In genomic region chr1:15603050-15603965, GRCh38 we compare ENCODE assay signal across 1 cellular context.
TF ChIP-seq lines count a peak whose summit lies in the region.

No MANE protein-coding gene starts in this region.

TF ChIP-seq in HepG2, 621 proteins besides CTCF, POLR2A, EP300 and RAD21 (continued from another document and continues in another):
- TF ChIP-seq POGK (CRISPR knock-in tag; conservative IDR thresholded peaks at IDR 0.05) (peak; percentile 90), ZC3H4 (CRISPR knock-in tag; IDR thresholded peaks at IDR 0.05; ENCODE audit: borderline replicate concordance) (no peak), ZNF7 (CRISPR knock-in tag; IDR thresholded peaks at IDR 0.05) (no peak), ZNF367 (CRISPR knock-in tag; IDR thresholded peaks at IDR 0.05; ENCODE audit: borderline replicate concordance) (no peak), ETV5 (CRISPR knock-in tag; IDR thresholded peaks at IDR 0.05; ENCODE audit: borderline replicate concordance) (no peak), ZNF468 (CRISPR knock-in tag; IDR thresholded peaks at IDR 0.05) (0 out of 2 replicates have a peak, but pooled peaks have one; percentile 27), ZNF572 (CRISPR knock-in tag; IDR thresholded peaks at IDR 0.05) (no peak; the same call in 1 of the 2 replicates), ZNF891 (CRISPR knock-in tag; IDR thresholded peaks at IDR 0.05) (no peak; the same call in 1 of the 2 replicates), ZNF782 (CRISPR knock-in tag; IDR thresholded peaks at IDR 0.05; ENCODE audit: borderline replicate concordance) (no peak), ISL2 (CRISPR knock-in tag; IDR thresholded peaks at IDR 0.05) (peak; percentile 49; the same call in 1 of the 2 replicates), ZNF414 (CRISPR knock-in tag; IDR thresholded peaks at IDR 0.05) (no peak), PLRG1 (conservative IDR thresholded peaks at IDR 0.05) (no peak), SMYD3 (CRISPR knock-in tag; IDR thresholded peaks at IDR 0.05) (peak; percentile 89; the same call in 1 of the 2 replicates), ZNF549 (CRISPR knock-in tag; IDR thresholded peaks at IDR 0.05) (no peak), SALL1 (CRISPR knock-in tag; IDR thresholded peaks at IDR 0.05) (peak; percentile 96), JUN (CRISPR knock-in tag; IDR thresholded peaks at IDR 0.05) (no peak; the same call in none of the 2 replicates), TMF1 (CRISPR knock-in tag; IDR thresholded peaks at IDR 0.05; ENCODE audit: low read depth) (peak; percentile 90; the same call in 1 of the 2 replicates), ZNF160 (CRISPR knock-in tag; IDR thresholded peaks at IDR 0.05) (peak; percentile 73; the same call in 1 of the 2 replicates), ZNF556 (CRISPR knock-in tag; IDR thresholded peaks at IDR 0.05; ENCODE audit: borderline replicate concordance) (no peak), ZNF362 (CRISPR knock-in tag; IDR thresholded peaks at IDR 0.05; ENCODE audit: borderline replicate concordance) (0 out of 2 replicates have a peak, but pooled peaks have one; percentile 3), GPN1 (CRISPR knock-in tag; IDR thresholded peaks at IDR 0.05; ENCODE audit: borderline replicate concordance) (0 out of 2 replicates have a peak, but pooled peaks have one; percentile 28), ZFP1 (CRISPR knock-in tag; IDR thresholded peaks at IDR 0.05) (peak; percentile 68), ZNF878 (CRISPR knock-in tag; IDR thresholded peaks at IDR 0.05) (peak; percentile 90; the same call in 1 of the 2 replicates), TAF15 (IDR thresholded peaks at IDR 0.05; ENCODE audit: low read depth, low read length, poor library complexity, severe bottlenecking) (no peak), ZNF816 (CRISPR knock-in tag; IDR thresholded peaks at IDR 0.05; ENCODE audit: borderline replicate concordance) (peak; percentile 82; the same call in 1 of the 2 replicates), PBX3 (CRISPR knock-in tag; IDR thresholded peaks at IDR 0.05; ENCODE audit: borderline replicate concordance) (peak; percentile 65; the same call in 1 of the 2 replicates), ZNF251 (CRISPR knock-in tag; IDR thresholded peaks at IDR 0.05) (no peak), NFYB (CRISPR knock-in tag; IDR thresholded peaks at IDR 0.05) (peak; percentile 99), RXRA (CRISPR knock-in tag; IDR thresholded peaks at IDR 0.05) (peak; percentile 58), ZFYVE20 (CRISPR knock-in tag; IDR thresholded peaks at IDR 0.05; ENCODE audit: borderline replicate concordance, low read depth) (no peak), XRCC5 (optimal IDR thresholded peaks at IDR 0.05; ENCODE audit: low read length) (peak; percentile 55)
- TF ChIP-seq, protein P1, sequence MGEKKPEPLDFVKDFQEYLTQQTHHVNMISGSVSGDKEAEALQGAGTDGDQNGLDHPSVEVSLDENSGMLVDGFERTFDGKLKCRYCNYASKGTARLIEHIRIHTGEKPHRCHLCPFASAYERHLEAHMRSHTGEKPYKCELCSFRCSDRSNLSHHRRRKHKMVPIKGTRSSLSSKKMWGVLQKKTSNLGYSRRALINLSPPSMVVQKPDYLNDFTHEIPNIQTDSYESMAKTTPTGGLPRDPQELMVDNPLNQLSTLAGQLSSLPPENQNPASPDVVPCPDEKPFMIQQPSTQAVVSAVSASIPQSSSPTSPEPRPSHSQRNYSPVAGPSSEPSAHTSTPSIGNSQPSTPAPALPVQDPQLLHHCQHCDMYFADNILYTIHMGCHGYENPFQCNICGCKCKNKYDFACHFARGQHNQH (CRISPR knock-in tag; IDR thresholded peaks at IDR 0.05): peak; percentile 98
- TF ChIP-seq, protein P2, sequence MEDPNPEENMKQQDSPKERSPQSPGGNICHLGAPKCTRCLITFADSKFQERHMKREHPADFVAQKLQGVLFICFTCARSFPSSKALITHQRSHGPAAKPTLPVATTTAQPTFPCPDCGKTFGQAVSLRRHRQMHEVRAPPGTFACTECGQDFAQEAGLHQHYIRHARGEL (CRISPR knock-in tag; IDR thresholded peaks at IDR 0.05): no peak
- TF ChIP-seq, protein P3, sequence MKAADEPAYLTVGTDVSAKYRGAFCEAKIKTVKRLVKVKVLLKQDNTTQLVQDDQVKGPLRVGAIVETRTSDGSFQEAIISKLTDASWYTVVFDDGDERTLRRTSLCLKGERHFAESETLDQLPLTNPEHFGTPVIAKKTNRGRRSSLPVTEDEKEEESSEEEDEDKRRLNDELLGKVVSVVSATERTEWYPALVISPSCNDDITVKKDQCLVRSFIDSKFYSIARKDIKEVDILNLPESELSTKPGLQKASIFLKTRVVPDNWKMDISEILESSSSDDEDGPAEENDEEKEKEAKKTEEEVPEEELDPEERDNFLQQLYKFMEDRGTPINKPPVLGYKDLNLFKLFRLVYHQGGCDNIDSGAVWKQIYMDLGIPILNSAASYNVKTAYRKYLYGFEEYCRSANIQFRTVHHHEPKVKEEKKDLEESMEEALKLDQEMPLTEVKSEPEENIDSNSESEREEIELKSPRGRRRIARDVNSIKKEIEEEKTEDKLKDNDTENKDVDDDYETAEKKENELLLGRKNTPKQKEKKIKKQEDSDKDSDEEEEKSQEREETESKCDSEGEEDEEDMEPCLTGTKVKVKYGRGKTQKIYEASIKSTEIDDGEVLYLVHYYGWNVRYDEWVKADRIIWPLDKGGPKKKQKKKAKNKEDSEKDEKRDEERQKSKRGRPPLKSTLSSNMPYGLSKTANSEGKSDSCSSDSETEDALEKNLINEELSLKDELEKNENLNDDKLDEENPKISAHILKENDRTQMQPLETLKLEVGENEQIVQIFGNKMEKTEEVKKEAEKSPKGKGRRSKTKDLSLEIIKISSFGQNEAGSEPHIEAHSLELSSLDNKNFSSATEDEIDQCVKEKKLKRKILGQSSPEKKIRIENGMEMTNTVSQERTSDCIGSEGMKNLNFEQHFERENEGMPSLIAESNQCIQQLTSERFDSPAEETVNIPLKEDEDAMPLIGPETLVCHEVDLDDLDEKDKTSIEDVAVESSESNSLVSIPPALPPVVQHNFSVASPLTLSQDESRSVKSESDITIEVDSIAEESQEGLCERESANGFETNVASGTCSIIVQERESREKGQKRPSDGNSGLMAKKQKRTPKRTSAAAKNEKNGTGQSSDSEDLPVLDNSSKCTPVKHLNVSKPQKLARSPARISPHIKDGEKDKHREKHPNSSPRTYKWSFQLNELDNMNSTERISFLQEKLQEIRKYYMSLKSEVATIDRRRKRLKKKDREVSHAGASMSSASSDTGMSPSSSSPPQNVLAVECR (CRISPR knock-in tag; IDR thresholded peaks at IDR 0.05; ENCODE audit: borderline replicate concordance): peak; percentile 88
- TF ChIP-seq, protein P4, sequence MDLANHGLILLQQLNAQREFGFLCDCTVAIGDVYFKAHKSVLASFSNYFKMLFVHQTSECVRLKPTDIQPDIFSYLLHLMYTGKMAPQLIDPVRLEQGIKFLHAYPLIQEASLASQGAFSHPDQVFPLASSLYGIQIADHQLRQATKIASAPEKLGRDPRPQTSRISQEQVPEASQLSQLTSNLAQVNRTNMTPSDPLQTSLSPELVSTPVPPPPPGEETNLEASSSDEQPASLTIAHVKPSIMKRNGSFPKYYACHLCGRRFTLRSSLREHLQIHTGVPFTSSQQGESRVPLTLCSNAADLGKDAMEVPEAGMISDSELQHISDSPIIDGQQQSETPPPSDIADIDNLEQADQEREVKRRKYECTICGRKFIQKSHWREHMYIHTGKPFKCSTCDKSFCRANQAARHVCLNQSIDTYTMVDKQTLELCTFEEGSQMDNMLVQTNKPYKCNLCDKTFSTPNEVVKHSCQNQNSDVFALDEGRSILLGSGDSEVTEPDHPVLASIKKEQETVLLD (CRISPR knock-in tag; IDR thresholded peaks at IDR 0.05; ENCODE audit: low read depth): no peak
- TF ChIP-seq, protein P5, sequence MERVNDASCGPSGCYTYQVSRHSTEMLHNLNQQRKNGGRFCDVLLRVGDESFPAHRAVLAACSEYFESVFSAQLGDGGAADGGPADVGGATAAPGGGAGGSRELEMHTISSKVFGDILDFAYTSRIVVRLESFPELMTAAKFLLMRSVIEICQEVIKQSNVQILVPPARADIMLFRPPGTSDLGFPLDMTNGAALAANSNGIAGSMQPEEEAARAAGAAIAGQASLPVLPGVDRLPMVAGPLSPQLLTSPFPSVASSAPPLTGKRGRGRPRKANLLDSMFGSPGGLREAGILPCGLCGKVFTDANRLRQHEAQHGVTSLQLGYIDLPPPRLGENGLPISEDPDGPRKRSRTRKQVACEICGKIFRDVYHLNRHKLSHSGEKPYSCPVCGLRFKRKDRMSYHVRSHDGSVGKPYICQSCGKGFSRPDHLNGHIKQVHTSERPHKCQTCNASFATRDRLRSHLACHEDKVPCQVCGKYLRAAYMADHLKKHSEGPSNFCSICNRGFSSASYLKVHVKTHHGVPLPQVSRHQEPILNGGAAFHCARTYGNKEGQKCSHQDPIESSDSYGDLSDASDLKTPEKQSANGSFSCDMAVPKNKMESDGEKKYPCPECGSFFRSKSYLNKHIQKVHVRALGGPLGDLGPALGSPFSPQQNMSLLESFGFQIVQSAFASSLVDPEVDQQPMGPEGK (CRISPR knock-in tag; IDR thresholded peaks at IDR 0.05): no peak
- TF ChIP-seq, protein P6, sequence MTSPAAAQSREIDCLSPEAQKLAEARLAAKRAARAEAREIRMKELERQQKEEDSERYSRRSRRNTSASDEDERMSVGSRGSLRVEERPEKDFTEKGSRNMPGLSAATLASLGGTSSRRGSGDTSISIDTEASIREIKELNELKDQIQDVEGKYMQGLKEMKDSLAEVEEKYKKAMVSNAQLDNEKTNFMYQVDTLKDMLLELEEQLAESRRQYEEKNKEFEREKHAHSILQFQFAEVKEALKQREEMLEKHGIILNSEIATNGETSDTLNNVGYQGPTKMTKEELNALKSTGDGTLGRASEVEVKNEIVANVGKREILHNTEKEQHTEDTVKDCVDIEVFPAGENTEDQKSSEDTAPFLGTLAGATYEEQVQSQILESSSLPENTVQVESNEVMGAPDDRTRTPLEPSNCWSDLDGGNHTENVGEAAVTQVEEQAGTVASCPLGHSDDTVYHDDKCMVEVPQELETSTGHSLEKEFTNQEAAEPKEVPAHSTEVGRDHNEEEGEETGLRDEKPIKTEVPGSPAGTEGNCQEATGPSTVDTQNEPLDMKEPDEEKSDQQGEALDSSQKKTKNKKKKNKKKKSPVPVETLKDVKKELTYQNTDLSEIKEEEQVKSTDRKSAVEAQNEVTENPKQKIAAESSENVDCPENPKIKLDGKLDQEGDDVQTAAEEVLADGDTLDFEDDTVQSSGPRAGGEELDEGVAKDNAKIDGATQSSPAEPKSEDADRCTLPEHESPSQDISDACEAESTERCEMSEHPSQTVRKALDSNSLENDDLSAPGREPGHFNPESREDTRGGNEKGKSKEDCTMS (CRISPR knock-in tag; conservative IDR thresholded peaks at IDR 0.05): 0 out of 2 replicates have a peak, but pooled peaks have one; percentile 47
- TF ChIP-seq, protein P7, sequence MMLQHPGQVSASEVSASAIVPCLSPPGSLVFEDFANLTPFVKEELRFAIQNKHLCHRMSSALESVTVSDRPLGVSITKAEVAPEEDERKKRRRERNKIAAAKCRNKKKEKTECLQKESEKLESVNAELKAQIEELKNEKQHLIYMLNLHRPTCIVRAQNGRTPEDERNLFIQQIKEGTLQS (CRISPR knock-in tag; IDR thresholded peaks at IDR 0.05): peak; percentile 6
- TF ChIP-seq, protein P8, sequence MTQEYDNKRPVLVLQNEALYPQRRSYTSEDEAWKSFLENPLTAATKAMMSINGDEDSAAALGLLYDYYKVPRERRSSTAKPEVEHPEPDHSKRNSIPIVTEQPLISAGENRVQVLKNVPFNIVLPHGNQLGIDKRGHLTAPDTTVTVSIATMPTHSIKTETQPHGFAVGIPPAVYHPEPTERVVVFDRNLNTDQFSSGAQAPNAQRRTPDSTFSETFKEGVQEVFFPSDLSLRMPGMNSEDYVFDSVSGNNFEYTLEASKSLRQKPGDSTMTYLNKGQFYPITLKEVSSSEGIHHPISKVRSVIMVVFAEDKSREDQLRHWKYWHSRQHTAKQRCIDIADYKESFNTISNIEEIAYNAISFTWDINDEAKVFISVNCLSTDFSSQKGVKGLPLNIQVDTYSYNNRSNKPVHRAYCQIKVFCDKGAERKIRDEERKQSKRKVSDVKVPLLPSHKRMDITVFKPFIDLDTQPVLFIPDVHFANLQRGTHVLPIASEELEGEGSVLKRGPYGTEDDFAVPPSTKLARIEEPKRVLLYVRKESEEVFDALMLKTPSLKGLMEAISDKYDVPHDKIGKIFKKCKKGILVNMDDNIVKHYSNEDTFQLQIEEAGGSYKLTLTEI (CRISPR knock-in tag; conservative IDR thresholded peaks at IDR 0.05): no peak
